2 cellular contexts compared by ENCODE assay signal in genomic region chr17:19975601-19976000, GRCh38.
TF ChIP-seq lines count a peak whose summit lies in the region.

No MANE protein-coding gene starts in this region.

TF ChIP-seq in GM12878, 131 proteins besides CTCF, POLR2A, EP300 and RAD21 (continued from another document):
- no peak for TF ChIP-seq MYC (IDR thresholded peaks at IDR 0.05; ENCODE audit: insufficient read depth, insufficient read length, insufficient replicate concordance, low read length, severe bottlenecking)

TF ChIP-seq in GM12891, 5 proteins besides CTCF, POLR2A, EP300 and RAD21 (continued from another document):
- no peak for TF ChIP-seq PAX5 (IDR thresholded peaks at IDR 0.05; ENCODE audit: insufficient read depth, low read length, severe bottlenecking)
- no peak for TF ChIP-seq POU2F2 (IDR thresholded peaks at IDR 0.05; ENCODE audit: low read depth, low read length)
- no peak for TF ChIP-seq POLR2AphosphoS5 (IDR thresholded peaks at IDR 0.05; ENCODE audit: low read depth, low read length)
- no peak for TF ChIP-seq SPI1 (IDR thresholded peaks at IDR 0.05; ENCODE audit: low read depth, low read length)
